10 cellular contexts compared by ENCODE assay signal in genomic region chr9:33867747-33868429, GRCh38. TPM values are rescaled to one million over a fixed set of nuclear protein-coding genes. Genes with fewer than 3 reads are reported as not detected.
A peak's percentile ranks its signal among the peaks of the same experiment; 100 is the strongest.
DNase-seq lines count a peak whose midpoint lies in the region; ATAC-seq and TF ChIP-seq lines count a peak whose summit lies in the region.
"Had no signal": no experiment of that assay in that cellular context is flagged by ENCODE, and none has a peak within 500 bp of the region (broad histone marks: within the 10 kb centered on the region; RNA-seq: fewer than 3 reads in every experiment).

No MANE protein-coding gene starts in this region.

- no peak overlapping the region for H2BK5ac ChIP-seq in mesendoderm (ENCODE audit: low read length)

- DNase-seq in GM23248 (peak; percentile 71), chondrocyte (ENCODE audit: low spot score) (no peak), left lobe of liver (ENCODE audit: low spot score) (no peak), stromal cell of bone marrow (ENCODE audit: low read depth) (peak; percentile 49), GM10266 (ENCODE audit: extremely low spot score) (no peak), mesendoderm (no peak)
- DNase-seq: DMS53 had no signal

- no peak overlapping the region for H3K56ac ChIP-seq in mesendoderm (ENCODE audit: low read length)

- peaks cover 100% of the 10 kb centered on the region for H3K79me2 ChIP-seq in GM23248 (ENCODE audit: insufficient read depth)
- peaks cover 23% of the 10 kb centered on the region for H3K79me2 ChIP-seq in mesendoderm (ENCODE audit: control insufficient read depth, insufficient read depth, low read length)

- peaks cover 10% of the 10 kb centered on the region for H3K79me1 ChIP-seq in mesendoderm (ENCODE audit: low read length)

- no peaks in the 10 kb centered on the region for H3K9me3 ChIP-seq in GM23248 (ENCODE audit: low read depth)

- no peak overlapping the region for H3K23ac ChIP-seq in mesendoderm (ENCODE audit: low read length)

- H3K36me3 Mint-ChIP-seq in chondrocyte (ENCODE audit: low read depth): no peaks in the 10 kb centered on the region

- no peaks in the 10 kb centered on the region for H3K27me3 Mint-ChIP-seq in chondrocyte (ENCODE audit: low read depth)

- ATAC-seq in left lobe of liver: peak; percentile 64
- ATAC-seq in HG03521 (IDR thresholded peaks at IDR 0.05; ENCODE audit: unreplicated experiment): no peak
- no peak for ATAC-seq in HG02970 (IDR thresholded peaks at IDR 0.05; ENCODE audit: low FRiP score, unreplicated experiment)

- TF ChIP-seq CTCF in chondrocyte (IDR thresholded peaks at IDR 0.05): no peak
- TF ChIP-seq CTCF in GM10266 (IDR thresholded peaks at IDR 0.05; ENCODE audit: control insufficient read depth, insufficient read depth, low read depth, missing control alignments): no peak

- H3K36me3 ChIP-seq in GM23248 (ENCODE audit: low read depth): no peaks in the 10 kb centered on the region; the same call in 1 of the 2 replicates
- H3K36me3 ChIP-seq in mesendoderm (ENCODE audit: control insufficient read depth, insufficient read depth, low read length): no peaks in the 10 kb centered on the region

- no peak overlapping the region for H2BK15ac ChIP-seq in mesendoderm (replicated peaks; ENCODE audit: low read depth)

- no peak overlapping the region for H3K4me3 Mint-ChIP-seq in chondrocyte (ENCODE audit: unreplicated experiment)

- H3K18ac ChIP-seq in mesendoderm (ENCODE audit: low read length): no peak overlapping the region

- H4K8ac ChIP-seq in mesendoderm (ENCODE audit: low read depth, low read length): no peak overlapping the region

- H3K9me3 Mint-ChIP-seq in chondrocyte (ENCODE audit: low read depth): no peaks in the 10 kb centered on the region

- in situ Hi-C loops in GM23248 (cut with MboI): no loop called here

- H2AFZ ChIP-seq in GM23248: no peak overlapping the region

- H3K4me2 ChIP-seq in GM23248 (ENCODE audit: unreplicated experiment) (peak overlapping the region; percentile 36), mesendoderm (ENCODE audit: low read length) (no peak overlapping the region)

- WGBS in GM23248 (ENCODE audit: low coverage in 1 of 2, low lambda C conversion rate in 2 of 2, missing lambda C conversion rate in 2 of 2), 2 experiments: 25% methylated on average over 11 of the region's 11 CpGs
- no CpG with 5 or more reads among the region's 11 CpGs for WGBS in mesendoderm (ENCODE audit: extremely low coverage, insufficient coverage, low lambda C conversion rate)

- no peaks in the 10 kb centered on the region for H3K27me3 ChIP-seq in GM23248 (replicated peaks; ENCODE audit: insufficient read depth)
- H3K27me3 ChIP-seq in mesendoderm (ENCODE audit: insufficient read depth, low read length, poor library complexity): no peaks in the 10 kb centered on the region

- no peak overlapping the region for H2AK5ac ChIP-seq in mesendoderm (ENCODE audit: low read length)

- peak overlapping the region; percentile 26 for H3K9ac ChIP-seq in GM23248
- no peak overlapping the region for H3K9ac ChIP-seq in mesendoderm (ENCODE audit: low read length)

- H3K4me1 Mint-ChIP-seq in chondrocyte (ENCODE audit: low read depth): peaks cover 30% of the 10 kb centered on the region

- H2BK120ac ChIP-seq in mesendoderm (ENCODE audit: low read depth, low read length): no peak overlapping the region

- peak overlapping the region; percentile 60 for H3K27ac ChIP-seq in GM23248
- H3K27ac ChIP-seq in mesendoderm (ENCODE audit: low read depth, low read length): no peak overlapping the region

- no peaks in the 10 kb centered on the region for H3K9me2 ChIP-seq in GM23248 (ENCODE audit: insufficient read depth)

- H4K5ac ChIP-seq in mesendoderm (ENCODE audit: low read length): no peak overlapping the region

- H3K4me3 ChIP-seq in GM23248: peak overlapping the region; percentile 4; the same call in 1 of the 2 replicates
- no peak overlapping the region for H3K4me3 ChIP-seq in mesendoderm (ENCODE audit: low read length)
- H3K4me3 ChIP-seq: skin epidermis had no signal

- H3K4ac ChIP-seq in mesendoderm (ENCODE audit: low read depth, low read length): no peak overlapping the region

- H3F3A ChIP-seq in GM23248 (ENCODE audit: insufficient read depth): peaks cover 38% of the 10 kb centered on the region; the same call in 1 of the 2 replicates

- H3K4me1 ChIP-seq in GM23248 (ENCODE audit: insufficient read depth) (peaks cover 28% of the 10 kb centered on the region), mesendoderm (ENCODE audit: control insufficient read depth, low read depth, low read length) (no peaks in the 10 kb centered on the region)

- H4K20me1 ChIP-seq in GM23248 (ENCODE audit: insufficient read depth): peaks cover 34% of the 10 kb centered on the region

- peak overlapping the region; percentile 58 for H3K27ac Mint-ChIP-seq in chondrocyte (ENCODE audit: unreplicated experiment)

RNA-seq across cellular contexts. Expression of gene UBE2R2, which starts 50.9 kb away (rescaled TPM):
- 15.9 and 18.9 TPM in 2 replicates for total RNA-seq in GM23248 (2014; rRNA removed; shearing (Covaris generic))
- polyA plus RNA-seq in GM23248 (2016; fragmentation: Nextera tagmentation; extraction: Ambion mirVana): 16.0 and 18.1 TPM in 2 replicates
- 39.1 to 51.2 TPM (median 48.8 TPM) in 3 replicates for total RNA-seq in chondrocyte
- total RNA-seq in left lobe of liver: 22.9 TPM
- 48.6 TPM for polyA plus RNA-seq in mesendoderm (2013, experiment 1 of 2)
- polyA plus RNA-seq in mesendoderm (2013, experiment 2 of 2): 48.4 TPM

Comparison
In these comparisons a context has a peak if more than half of its experiments do, and no peak if none do; other contexts are left out.
1. DNase-seq: peak in GM23248 (single experiment) and stromal cell of bone marrow (single experiment); none in chondrocyte (single experiment), left lobe of liver (single experiment), GM10266 (single experiment) and mesendoderm (single experiment).